ENCODE assay signal across 8 cellular contexts in genomic region chr13:30892966-30893365, GRCh38. TPM values are rescaled to one million over a fixed set of nuclear protein-coding genes. Genes with fewer than 3 reads are reported as not detected.
DNase-seq lines count a peak whose midpoint lies in the region; ATAC-seq, FAIRE-seq and TF ChIP-seq lines count a peak whose summit lies in the region.

No MANE protein-coding gene starts in this region.

- no peak overlapping the region for H3K4me3 ChIP-seq in HAP-1
- no peak overlapping the region for H3K4me3 ChIP-seq in astrocyte (ENCODE audit: insufficient read depth, low read depth, low read length)

- H3K4me3 Mint-ChIP-seq in astrocyte (ENCODE audit: unreplicated experiment) = no peak overlapping the region

- H3K4me2 ChIP-seq in astrocyte (ENCODE audit: low read length) = no peak overlapping the region

- H3K4me1 Mint-ChIP-seq in astrocyte (ENCODE audit: low read depth, unreplicated experiment) = peaks cover 22% of the 10 kb centered on the region

- H3K27me3 ChIP-seq in HAP-1 (ENCODE audit: low read depth) (no peaks in the 10 kb centered on the region), astrocyte (ENCODE audit: insufficient read depth, low read length) (no peaks in the 10 kb centered on the region)

- H3K79me2 ChIP-seq in astrocyte (ENCODE audit: insufficient read depth, low read length) = no peaks in the 10 kb centered on the region

- H3K36me3 ChIP-seq in HAP-1 (replicated peaks) = no peaks in the 10 kb centered on the region
- H3K36me3 ChIP-seq in astrocyte (ENCODE audit: insufficient read depth, low read length) = no peaks in the 10 kb centered on the region

- intact Hi-C loops in head of caudate nucleus (cut with DNase I) = no loop called here

- DNase-seq in AG20443 (ENCODE audit: low spot score) (peak; percentile 74), HAP-1 (ENCODE audit: low spot score in 2 of 2) (peak; percentile 18 to 75), astrocyte (ENCODE audit: low read depth) (peak; percentile 35), left kidney (ENCODE audit: low read depth, low spot score) (peak; percentile 84), head of caudate nucleus (no peak)

- no peak overlapping the region for H2AFZ ChIP-seq in astrocyte (ENCODE audit: low read depth, low read length)

- H3K27me3 Mint-ChIP-seq in astrocyte (ENCODE audit: low read depth, unreplicated experiment) = no peaks in the 10 kb centered on the region

- TF ChIP-seq CTCF in astrocyte (IDR thresholded peaks at IDR 0.05; ENCODE audit: insufficient read depth, low read depth, low read length) = peak; percentile 49

- no peaks in the 10 kb centered on the region for H3K36me3 Mint-ChIP-seq in astrocyte (ENCODE audit: low read depth, unreplicated experiment)

- no peak for FAIRE-seq in astrocyte (lab: Jason Lieb, UNC)

- H3K9me3 ChIP-seq in HAP-1 (no peaks in the 10 kb centered on the region), astrocyte (ENCODE audit: insufficient read depth, low read depth, low read length) (peaks cover 4% of the 10 kb centered on the region)

- ATAC-seq in GM19467 (IDR thresholded peaks at IDR 0.05; ENCODE audit: unreplicated experiment) = no peak
- ATAC-seq in GM21515 (IDR thresholded peaks at IDR 0.05; ENCODE audit: unreplicated experiment) = no peak
- no peak for ATAC-seq in GM21447 (IDR thresholded peaks at IDR 0.05; ENCODE audit: unreplicated experiment)

- H3K9ac ChIP-seq in astrocyte (ENCODE audit: low read length) = no peak overlapping the region

- no peaks in the 10 kb centered on the region for H3K9me3 Mint-ChIP-seq in astrocyte (ENCODE audit: unreplicated experiment)

- H4K20me1 ChIP-seq in astrocyte (ENCODE audit: insufficient read depth, low read length) = no peaks in the 10 kb centered on the region

- peak overlapping the region; percentile 78 for H3K27ac Mint-ChIP-seq in astrocyte (ENCODE audit: unreplicated experiment)

- H3K4me1 ChIP-seq in HAP-1 (no peaks in the 10 kb centered on the region), astrocyte (ENCODE audit: insufficient read depth, low read length) (peaks cover 17% of the 10 kb centered on the region)

- in situ Hi-C loops in HAP-1 (cut with MboI; ENCODE audit: low sequenced_read_pairs) = no loop called here

- H3K27ac ChIP-seq in astrocyte (ENCODE audit: low read depth, low read length) = no peak overlapping the region

RNA-seq across cellular contexts. Expression of gene MEDAG, which starts 13.1 kb away (rescaled TPM):
- total RNA-seq in astrocyte = 1.2 and 1.5 TPM in 2 replicates

RNA-seq across cellular contexts. Expression of gene TEX26, which starts 39.5 kb away (rescaled TPM):
- not detected in 2 replicates for total RNA-seq in astrocyte

Comparison
In these comparisons a context has a peak if more than half of its experiments do, and no peak if none do; other contexts are left out.
1. DNase-seq: peak in AG20443 (single experiment), HAP-1 (2 of 2), astrocyte (single experiment) and left kidney (single experiment); none in head of caudate nucleus (0 of 42).